In genomic region chr2:206471524-206472062, GRCh38 we compare ENCODE assay signal across 23 cellular contexts. TPM values are rescaled to one million over a fixed set of nuclear protein-coding genes. Genes with fewer than 3 reads are reported as not detected.
DNase-seq lines count a peak whose midpoint lies in the region; ATAC-seq, FAIRE-seq and TF ChIP-seq lines count a peak whose summit lies in the region.
"Had no signal": no experiment of that assay in that cellular context is flagged by ENCODE, and none has a peak within 500 bp of the region (broad histone marks: within the 10 kb centered on the region; RNA-seq: fewer than 3 reads in every experiment).

No MANE protein-coding gene starts in this region.

- H3K27ac ChIP-seq in GM12878 (ENCODE audit: control insufficient read depth, insufficient read depth) = no peak overlapping the region
- H3K27ac ChIP-seq: A549 had no signal

- no peaks in the 10 kb centered on the region for H3K36me3 ChIP-seq in GM12878 (ENCODE audit: control insufficient read depth in 2 of 2, insufficient read depth in 2 of 2, low read length in 1 of 2)
- H3K36me3 ChIP-seq: BE2C, MG63 had no signal

- peaks cover 23% of the 10 kb centered on the region for H3K9me3 Mint-ChIP-seq in WTC11

- peaks cover 31% of the 10 kb centered on the region for H3K36me3 Mint-ChIP-seq in WTC11

- peak; percentile 72 for ATAC-seq in GM18858 (IDR thresholded peaks at IDR 0.05; ENCODE audit: unreplicated experiment)
- peak; percentile 66 for ATAC-seq in GM21526 (IDR thresholded peaks at IDR 0.05; ENCODE audit: low FRiP score, unreplicated experiment)
- ATAC-seq in HG03025 (IDR thresholded peaks at IDR 0.05; ENCODE audit: low FRiP score, unreplicated experiment) = peak; percentile 64
- ATAC-seq in GM12878 = peak; percentile 85
- ATAC-seq in WTC11 = no peak
- ATAC-seq: A549, HepG2, K562, Right ventricle myocardium inferior had no signal

- TF ChIP-seq EP300 in GM12878 (IDR thresholded peaks at IDR 0.05; ENCODE audit: borderline replicate concordance in 1 of 2, control insufficient read depth in 1 of 2, low read depth in 2 of 2, low read length in 2 of 2) = no peak

- TF ChIP-seq POLR2A in GM12878 (IDR thresholded peaks at IDR 0.05; ENCODE audit: low read depth, low read length) = no peak

- no peak overlapping the region for H3K4me3 ChIP-seq in GM12878
- H3K4me3 ChIP-seq: A549, K562, MG63 had no signal

- 21% methylated on average over 2 of the region's 2 CpGs for WGBS in GM12878 (ENCODE audit: insufficient coverage, insufficient replicate concordance, low lambda C conversion rate, missing lambda C conversion rate)

- peaks cover 2% of the 10 kb centered on the region; the same call in 1 of the 3 replicates for H3K9me3 ChIP-seq in GM12878 (replicated peaks; ENCODE audit: control insufficient read depth, insufficient read depth, low read length)
- H3K9me3 ChIP-seq: A549, BE2C, MG63 had no signal

- RAD21 ChIA-PET in GM12878 (lab: Charles Lee; ENCODE audit: unreplicated experiment) = interaction anchor here (0.9 kb wide), 1 partner anchor 62 kb away, joined by 3 read pairs; no protein-coding TSS in a partner anchor

- H2AFZ ChIP-seq in GM12878 (ENCODE audit: control insufficient read depth, low read depth, low read length) = no peak overlapping the region

- H3K4me3 Mint-ChIP-seq in WTC11 = no peak overlapping the region

- POLR2A ChIA-PET in GM12878 (lab: Charles Lee) (interaction anchor here (0.7 to 1.2 kb wide), 3 partner anchors 8 to 19 kb away, joined by 3 to 4 read pairs (median 4); no protein-coding TSS in a partner anchor), WTC11 (lab: Charles Lee) (no interaction called here)

- peaks cover 6% of the 10 kb centered on the region for H3K4me1 ChIP-seq in GM12878 (ENCODE audit: control insufficient read depth, insufficient read depth, low read length)
- H3K4me1 ChIP-seq: A549, BE2C had no signal

- no peak overlapping the region for H3K27ac Mint-ChIP-seq in WTC11

- in situ Hi-C loops in GM12878 (cut with MboI) = no loop called here

- intact Hi-C loops in GM12878 (cut with micrococcal nuclease; ENCODE audit: unreplicated experiment) = no loop called here

- SMC1A ChIA-PET in GM12878 (lab: Charles Lee; ENCODE audit: uncharacterized antibody, unreplicated experiment) = interaction anchor here (0.7 to 2.2 kb wide), 8 partner anchors 9 to 48 kb away, joined by 3 to 8 read pairs (median 4); no protein-coding TSS in a partner anchor

- no peak for TF ChIP-seq RAD21 in GM12878 (IDR thresholded peaks at IDR 0.05; ENCODE audit: insufficient read depth, low read depth, low read length)

- H3K9ac ChIP-seq in GM12878 (ENCODE audit: control insufficient read depth, insufficient read depth, low read length) = no peak overlapping the region

- no peaks in the 10 kb centered on the region for H4K20me1 ChIP-seq in GM12878 (ENCODE audit: control insufficient read depth, insufficient read depth)

- H3K79me2 ChIP-seq in GM12878 (ENCODE audit: control insufficient read depth, insufficient read depth, low read length) = no peaks in the 10 kb centered on the region

- no peaks in the 10 kb centered on the region for H3K4me1 Mint-ChIP-seq in WTC11

- 0 out of 2 replicates have a peak overlapping the region, but pooled peaks have one; percentile 2 for H3K4me2 ChIP-seq in GM12878 (ENCODE audit: control insufficient read depth, insufficient read depth)
- H3K4me2 ChIP-seq: A549 had no signal

- peaks cover 9% of the 10 kb centered on the region for H3K27me3 Mint-ChIP-seq in WTC11 (ENCODE audit: low read depth)

- no peak for FAIRE-seq in GM12878 (lab: Jason Lieb, UNC)
- FAIRE-seq: A549, D721Med, HepG2, K562 had no signal

- no peaks in the 10 kb centered on the region; a peak in 1 of 4 replicates for H3K27me3 ChIP-seq in GM12878 (replicated peaks in 1 of 2; ENCODE audit: control insufficient read depth in 2 of 2, insufficient read depth in 2 of 2, low read length in 1 of 2)
- H3K27me3 ChIP-seq: BE2C, MG63 had no signal

- BruUV-seq in GM12878 (replicated peaks; lab: Mats Ljungman, UMichigan) = no TSS peak

- CTCF ChIA-PET in GM12878 (lab: Yijun Ruan, JAX) (interaction anchor here (0.6 to 1.8 kb wide), 4 partner anchors 8 to 28 kb away, joined by 3 to 8 read pairs (median 4); no protein-coding TSS in a partner anchor), WTC11 (lab: Charles Lee) (no interaction called here)

- DNase-seq in GM12878 (ENCODE audit: low read depth, low spot score) = no peak
- DNase-seq in 8988T = no peak
- DNase-seq in ecto neural progenitor cell (ENCODE audit: low spot score) = no peak
- DNase-seq in WTC11 (ENCODE audit: low spot score) = no peak
- DNase-seq in GF-D8 (lab: John Stamatoyannopoulos, UW) = no peak
- DNase-seq: BE2C, DMS53, EL, MG63, NCI-H1417, NCI-H1694 treated with DMSO at 0.1 percent for 48 hours, NCI-H2081 treated with DMSO at 0.1 percent for 48 hours, NCI-H2171 treated with DMSO at 0.1 percent for 48 hours, NCI-H446, NCI-H526 had no signal

- TF ChIP-seq CTCF in GM12878 (IDR thresholded peaks at IDR 0.05 in 2 of 3, conservative IDR thresholded peaks at IDR 0.05 in 1 of 3; ENCODE audit: control insufficient read depth in 2 of 3, extremely low read depth in 1 of 3, insufficient read depth in 1 of 3, low read depth in 3 of 3, low read length in 3 of 3) = no peak
- no peak for TF ChIP-seq CTCF in WTC11 (IDR thresholded peaks at IDR 0.05)

TF ChIP-seq in GM12878, 131 proteins besides CTCF, POLR2A, EP300 and RAD21:
- TF ChIP-seq JUNB (IDR thresholded peaks at IDR 0.05) (peak; percentile 66), USF1 (IDR thresholded peaks at IDR 0.05; ENCODE audit: borderline replicate concordance, extremely low read length, insufficient read depth, low read depth, low read length) (no peak)
TF ChIP-seq in GM12878: peak in this region for 1.

TF ChIP-seq in WTC11, 78 proteins besides CTCF, POLR2A, EP300 and RAD21 (continues in another document):
- TF ChIP-seq PRRX2 (CRISPR knock-in tag; IDR thresholded peaks at IDR 0.05) = no peak
- TF ChIP-seq PRDM15 (CRISPR knock-in tag; IDR thresholded peaks at IDR 0.05) = no peak

RNA-seq across cellular contexts. Expression of gene ADAM23, which starts 28.3 kb away (rescaled TPM):
- total RNA-seq in GM12878 (2013; cell fraction: nucleolus; rRNA removed) = 51.4 and 53.5 TPM in 2 replicates
- total RNA-seq in GM12878 (2014; rRNA removed) = 11.0 and 12.8 TPM in 2 replicates
- total RNA-seq in GM12878 (2014; rRNA removed; fragmentation: Illumina TruSeq; extraction: Trizol) = 19.3 and 20.6 TPM in 2 replicates
- total RNA-seq in GM12878 (2021) = 36.9 and 41.8 TPM in 2 replicates
- polyA plus RNA-seq in GM12878 (2011; ENCODE audit: low read depth) = 8.1 TPM
- polyA plus RNA-seq in GM12878 (2011; rRNA removed) = 26.2 and 31.4 TPM in 2 replicates
- polyA plus RNA-seq in GM12878 (2011; cell fraction: cytosol; rRNA removed) = 25.4 and 28.4 TPM in 2 replicates
- polyA plus RNA-seq in GM12878 (2011; cell fraction: nucleus; rRNA removed) = 19.6 and 26.4 TPM in 2 replicates
- polyA plus RNA-seq in GM12878 (2012) = 10.1 and 12.2 TPM in 2 replicates
- 36.1 and 50.7 TPM in 2 replicates for polyA plus RNA-seq in GM12878 (2014; fragmentation: Illumina TruSeq; extraction: Trizol)
- 10 to 100 TPM in 1 of 2 experiments, 1 to 10 TPM in 1; 7.9 to 11.9 TPM for polyA plus RNA-seq in GM12878 (2014; fragmentation: Nextera tagmentation; extraction: Ambion mirVana)
- polyA plus RNA-seq in GM12878 (2014; rRNA removed) = 24.0 and 24.5 TPM in 2 replicates
- polyA plus RNA-seq in GM12878 (2016; fragmentation: Nextera tagmentation; extraction: Ambion mirVana) = 10 to 100 TPM in 1 of 2 experiments, 1 to 10 TPM in 1; 5.7 to 11.4 TPM
- 36.3 and 48.4 TPM in 2 replicates for polyA minus RNA-seq in GM12878 (2011; rRNA and poly(A)+ RNA removed)
- polyA minus RNA-seq in GM12878 (2011; cell fraction: cytosol; rRNA and poly(A)+ RNA removed) = 11.5 and 14.9 TPM in 2 replicates
- 23.8 and 32.9 TPM in 2 replicates for polyA minus RNA-seq in GM12878 (2011; cell fraction: nucleus; rRNA and poly(A)+ RNA removed)
- total RNA-seq in WTC11 (2021) = 24.3 to 26.0 TPM (median 24.6 TPM) in 3 replicates
- polyA plus RNA-seq: HepG2, K562 had no signal
